In genomic region chr19:46984077-46985010, GRCh38 we compare ENCODE assay signal across 10 cellular contexts. TPM values are rescaled to one million over a fixed set of nuclear protein-coding genes. Genes with fewer than 3 reads are reported as not detected.
DNase-seq lines count a peak whose midpoint lies in the region; ATAC-seq and TF ChIP-seq lines count a peak whose summit lies in the region.
"Had no signal": no experiment of that assay in that cellular context is flagged by ENCODE, and none has a peak within 500 bp of the region (broad histone marks: within the 10 kb centered on the region; RNA-seq: fewer than 3 reads in every experiment).

No MANE protein-coding gene starts in this region.

- peaks cover 25 to 74% (median 60%) of the 10 kb centered on the region in 10 experiments for H3K4me1 ChIP-seq in BLaER1 treated with 17β-estradiol and CSF1 and Interleukin-3, amounts not matched to agents 10 nM and 100 nM
- H3K4me1 ChIP-seq in liver (ENCODE audit: control insufficient read depth in 4 of 4, insufficient read depth in 4 of 4, low read length in 3 of 4) (peaks cover 9 to 33% (median 26%) of the 10 kb centered on the region in 4 donors), neural progenitor cell (peaks cover 13% of the 10 kb centered on the region)

- WGBS in liver: 23% methylated on average over 20 of the region's 20 CpGs

- no peaks in the 10 kb centered on the region for H3K9me3 ChIP-seq in BLaER1 treated with 17β-estradiol and CSF1 and Interleukin-3, amounts not matched to agents 10 nM and 100 nM (replicated peaks in 1 of 11)
- H3K9me3 ChIP-seq in liver (ENCODE audit: control insufficient read depth in 4 of 4, low read length in 3 of 4) (no peaks in the 10 kb centered on the region), neural progenitor cell (ENCODE audit: low read depth) (no peaks in the 10 kb centered on the region)

- peaks cover 5% of the 10 kb centered on the region for H3K36me3 Mint-ChIP-seq in brain
- no peaks in the 10 kb centered on the region for H3K36me3 Mint-ChIP-seq in activated naive CD8-positive, alpha-beta T cell treated with anti-CD3 and anti-CD28 coated beads, Interleukin-2, amount 50 U/mL, for 24 hours (ENCODE audit: low read depth)
- peaks cover 6% of the 10 kb centered on the region for H3K36me3 Mint-ChIP-seq in neural progenitor cell

- H3K27ac Mint-ChIP-seq in brain (peak overlapping the region; percentile 10 to 84 (median 45)), neural progenitor cell (no peak overlapping the region)
- H3K27ac Mint-ChIP-seq in activated naive CD8-positive, alpha-beta T cell treated with anti-CD3 and anti-CD28 coated beads, Interleukin-2, amount 50 U/mL, for 24 hours: no peak overlapping the region

- no peak for ATAC-seq in activated naive CD8-positive, alpha-beta T cell treated with anti-CD3 and anti-CD28 coated beads, Interleukin-2, amount 50 U/mL, for 24 hours

- H4K20me1 ChIP-seq in BLaER1 treated with 17β-estradiol and CSF1 and Interleukin-3, amounts not matched to agents 10 nM and 100 nM: peaks cover 4 to 78% (median 41%) of the 10 kb centered on the region in 11 experiments; a peak in 18 of 22 replicates
- peaks cover 49% of the 10 kb centered on the region for H4K20me1 ChIP-seq in neural progenitor cell (ENCODE audit: low read depth)

- peak overlapping the region in 10 of 11 experiments; percentile 25 to 96 (median 83); a peak in 18 of 22 replicates for H3K4me2 ChIP-seq in BLaER1 treated with 17β-estradiol and CSF1 and Interleukin-3, amounts not matched to agents 10 nM and 100 nM
- H3K4me2 ChIP-seq in neural progenitor cell: no peak overlapping the region

- peak; percentile 58 to 76 for TF ChIP-seq RAD21 in liver (IDR thresholded peaks at IDR 0.05)

- TF ChIP-seq CTCF in brain (conservative IDR thresholded peaks at IDR 0.05): no peak
- no peak for TF ChIP-seq CTCF in liver (IDR thresholded peaks at IDR 0.05; ENCODE audit: low read depth, low read length, missing input control)
- TF ChIP-seq CTCF in neural progenitor cell (IDR thresholded peaks at IDR 0.05): no peak

- no peaks in the 10 kb centered on the region for H3K27me3 ChIP-seq in BLaER1 treated with 17β-estradiol and CSF1 and Interleukin-3, amounts not matched to agents 10 nM and 100 nM
- no peaks in the 10 kb centered on the region for H3K27me3 ChIP-seq in liver (ENCODE audit: control insufficient read depth in 4 of 4, insufficient read depth in 4 of 4, low read length in 3 of 4)
- no peaks in the 10 kb centered on the region for H3K27me3 ChIP-seq in neural progenitor cell

- H3K4me3 ChIP-seq in BLaER1 treated with 17β-estradiol and CSF1 and Interleukin-3, amounts not matched to agents 10 nM and 100 nM: peak overlapping the region in 2 of 10 experiments; percentile 6 to 28; a peak in 2 of 20 replicates
- H3K4me3 ChIP-seq in liver (ENCODE audit: low read depth in 1 of 3, low read length in 3 of 3) (no peak overlapping the region), neural progenitor cell (no peak overlapping the region)

- peak overlapping the region in 9 of 11 experiments; percentile 10 to 46 (median 43); a peak in 9 of 22 replicates for H3K9ac ChIP-seq in BLaER1 treated with 17β-estradiol and CSF1 and Interleukin-3, amounts not matched to agents 10 nM and 100 nM
- H3K9ac ChIP-seq in liver (ENCODE audit: low read depth in 1 of 2, low read length in 2 of 2): peak overlapping the region; percentile 28 to 64
- no peak overlapping the region for H3K9ac ChIP-seq in neural progenitor cell

- DNase-seq in NCI-H1417 treated with DMSO at 0.1 percent for 48 hours (lab: John Stamatoyannopoulos, UW): peak; percentile 95
- DNase-seq in epidermal melanocyte (ENCODE audit: insufficient read length, low spot score): no peak
- no peak for DNase-seq in activated naive CD8-positive, alpha-beta T cell treated with anti-CD3 and anti-CD28 coated beads, Interleukin-2, amount 50 U/mL, for 24 hours
- no peak for DNase-seq in neural progenitor cell (ENCODE audit: low spot score)
- DNase-seq in amygdala (lab: John Stamatoyannopoulos, UW): no peak
- DNase-seq: GF-D8; stimulated activated CD4-positive, alpha-beta T cell treated with anti-CD3 and anti-CD28 coated beads, Interleukin-4, amount 100 ng/mL, for 1 hour had no signal

- peak overlapping the region in 9 of 11 experiments; percentile 40 to 73 (median 68); a peak in 19 of 22 replicates for H3K27ac ChIP-seq in BLaER1 treated with 17β-estradiol and CSF1 and Interleukin-3, amounts not matched to agents 10 nM and 100 nM
- peak overlapping the region; percentile 94 to 95 for H3K27ac ChIP-seq in liver (ENCODE audit: low read depth in 1 of 2, low read length in 2 of 2)
- H3K27ac ChIP-seq in neural progenitor cell: no peak overlapping the region

- H2AFZ ChIP-seq in neural progenitor cell (replicated peaks): no peak overlapping the region

- H3K27me3 Mint-ChIP-seq in brain (no peaks in the 10 kb centered on the region), neural progenitor cell (ENCODE audit: insufficient read depth, low read depth) (peaks cover 2% of the 10 kb centered on the region)
- no peaks in the 10 kb centered on the region for H3K27me3 Mint-ChIP-seq in activated naive CD8-positive, alpha-beta T cell treated with anti-CD3 and anti-CD28 coated beads, Interleukin-2, amount 50 U/mL, for 24 hours

- H3K36me3 ChIP-seq in BLaER1 treated with 17β-estradiol and CSF1 and Interleukin-3, amounts not matched to agents 10 nM and 100 nM: peaks cover 18 to 71% (median 33%) of the 10 kb centered on the region in 11 experiments
- H3K36me3 ChIP-seq in liver (ENCODE audit: control insufficient read depth in 4 of 4, insufficient read depth in 3 of 4, low read depth in 1 of 4, low read length in 3 of 4) (peaks cover 0 to 7% (median 4%) of the 10 kb centered on the region in 4 donors), neural progenitor cell (no peaks in the 10 kb centered on the region)

- H3K4me1 Mint-ChIP-seq in brain: peaks cover 42% of the 10 kb centered on the region
- H3K4me1 Mint-ChIP-seq in activated naive CD8-positive, alpha-beta T cell treated with anti-CD3 and anti-CD28 coated beads, Interleukin-2, amount 50 U/mL, for 24 hours: peaks cover 19% of the 10 kb centered on the region
- H3K4me1 Mint-ChIP-seq in neural progenitor cell: peaks cover 5% of the 10 kb centered on the region

- peak overlapping the region in 1 of 5 experiments; percentile 2 for H3K4me3 Mint-ChIP-seq in brain
- H3K4me3 Mint-ChIP-seq in activated naive CD8-positive, alpha-beta T cell treated with anti-CD3 and anti-CD28 coated beads, Interleukin-2, amount 50 U/mL, for 24 hours: no peak overlapping the region
- no peak overlapping the region for H3K4me3 Mint-ChIP-seq in neural progenitor cell

- H3F3A ChIP-seq in neural progenitor cell (ENCODE audit: low read depth): peaks cover 29% of the 10 kb centered on the region

- H3K79me2 ChIP-seq in neural progenitor cell (ENCODE audit: low read depth): peaks cover 31% of the 10 kb centered on the region

- H3K9me3 Mint-ChIP-seq in brain (no peaks in the 10 kb centered on the region), neural progenitor cell (no peaks in the 10 kb centered on the region)
- no peaks in the 10 kb centered on the region for H3K9me3 Mint-ChIP-seq in activated naive CD8-positive, alpha-beta T cell treated with anti-CD3 and anti-CD28 coated beads, Interleukin-2, amount 50 U/mL, for 24 hours

TF ChIP-seq in liver, 16 proteins besides CTCF, POLR2A, EP300 and RAD21 (continues in another document):
- TF ChIP-seq HNF4A (conservative IDR thresholded peaks at IDR 0.05) (peak; percentile 87 to 89), RXRA (IDR thresholded peaks at IDR 0.05) (peak; percentile 91 to 94), REST (IDR thresholded peaks at IDR 0.05) (peak; percentile 38), EGR1 (IDR thresholded peaks at IDR 0.05; ENCODE audit: low read depth in 2 of 2) (peak in 1 of 2 donors; percentile 79), GABPA (IDR thresholded peaks at IDR 0.05 in 1 of 2, conservative IDR thresholded peaks at IDR 0.05 in 1 of 2) (peak in 1 of 2 donors; percentile 80), NR2F2 (IDR thresholded peaks at IDR 0.05) (no peak), FOXA1 (IDR thresholded peaks at IDR 0.05) (peak; percentile 81), JUND (IDR thresholded peaks at IDR 0.05) (peak; percentile 62 to 74), FOXA2 (IDR thresholded peaks at IDR 0.05) (peak; percentile 90), MAX (IDR thresholded peaks at IDR 0.05) (peak; percentile 99), SP1 (IDR thresholded peaks at IDR 0.05) (peak; percentile 88), YY1 (IDR thresholded peaks at IDR 0.05) (peak; percentile 95)

RNA-seq across cellular contexts. Expression of gene NPAS1, which starts 35.3 kb away (rescaled TPM):
- polyA plus RNA-seq in brain (ENCODE audit: insufficient read depth, low read depth, low replicate concordance): 6.0 TPM
- not detected for total RNA-seq in liver
- polyA plus RNA-seq in liver: under 1 TPM in 1 of 2 donors, not detected in 1; 0.22 TPM
- 1.2 and 4.3 TPM in 2 replicates for total RNA-seq in neural progenitor cell (ENCODE audit: low replicate concordance)

Comparison
In these comparisons a context has a peak if more than half of its experiments do, and no peak if none do; other contexts are left out.
1. H3K27ac Mint-ChIP-seq: peak in brain (5 of 5); none in activated naive CD8-positive, alpha-beta T cell treated with anti-CD3 and anti-CD28 coated beads, Interleukin-2, amount 50 U/mL, for 24 hours (single experiment) and neural progenitor cell (single experiment).